8 cellular contexts compared by ENCODE assay signal in the genomic region with DNA sequence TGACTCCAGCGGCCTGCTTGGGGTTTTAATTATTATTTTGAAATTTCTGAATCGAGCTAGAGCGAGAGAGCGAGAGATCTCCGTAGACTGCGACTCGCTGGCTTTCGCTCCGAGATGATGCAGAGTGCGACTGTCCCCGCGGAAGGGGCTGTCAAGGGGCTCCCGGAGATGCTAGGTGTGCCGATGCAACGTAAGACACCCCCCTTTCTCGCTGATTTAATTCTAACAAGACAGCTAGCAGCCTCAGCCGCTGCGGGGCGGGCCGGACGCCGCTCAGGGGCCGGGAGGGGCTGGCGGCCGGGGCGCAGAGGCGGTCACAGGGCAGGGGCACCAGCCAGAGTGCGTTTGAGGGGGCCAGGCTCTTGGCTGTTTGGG. TPM values are rescaled to one million over a fixed set of nuclear protein-coding genes. Genes with fewer than 3 reads are reported as not detected.
DNase-seq lines count a peak whose midpoint lies in the region; ATAC-seq and TF ChIP-seq lines count a peak whose summit lies in the region.

No MANE protein-coding gene starts in this region.

- no peak for DNase-seq in CD8-positive, alpha-beta memory T cell
- DNase-seq in MCF 10A (ENCODE audit: unreplicated experiment), result no peak
- DNase-seq in natural killer cell treated with Interleukin-12 subunit alpha and Interleukin-12 subunit beta and Interleukin-15 and Interleukin-18, amount 100 ng/mL, for 72 hours (ENCODE audit: low spot score), result no peak
- no peak for DNase-seq in H4 (ENCODE audit: low spot score)
- no peak for DNase-seq in NCI-H2029 (lab: John Stamatoyannopoulos, UW)
- no peak for DNase-seq in dermis blood vessel endothelial cell

- H3K27ac Mint-ChIP-seq in CD8-positive, alpha-beta memory T cell, result no peak overlapping the region
- no peak overlapping the region for H3K27ac Mint-ChIP-seq in MCF 10A (ENCODE audit: low read depth, unreplicated experiment)
- H3K27ac Mint-ChIP-seq in natural killer cell treated with Interleukin-12 subunit alpha and Interleukin-12 subunit beta and Interleukin-15 and Interleukin-18, amount 100 ng/mL, for 72 hours, result no peak overlapping the region

- under 1% methylated on average over 28 of the region's 28 CpGs for WGBS in HUES64

- POLR2A ChIA-PET in CD8-positive, alpha-beta memory T cell (lab: Charles Lee), result no interaction called here
- POLR2A ChIA-PET in MCF 10A (lab: Yijun Ruan, JAX), result no interaction called here

- peak in 1 of 2 donors; percentile 5 for ATAC-seq in natural killer cell treated with Interleukin-12 subunit alpha and Interleukin-12 subunit beta and Interleukin-15 and Interleukin-18, amount 100 ng/mL, for 72 hours
- ATAC-seq in GM18868 (IDR thresholded peaks at IDR 0.05; ENCODE audit: unreplicated experiment), result no peak

- peaks cover 63 to 81% of the 10 kb centered on the region in 2 donors for H3K27me3 Mint-ChIP-seq in CD8-positive, alpha-beta memory T cell
- peaks cover 77% of the 10 kb centered on the region for H3K27me3 Mint-ChIP-seq in MCF 10A (ENCODE audit: insufficient read depth, unreplicated experiment)
- peaks cover 33 to 38% of the 10 kb centered on the region in 2 donors for H3K27me3 Mint-ChIP-seq in natural killer cell treated with Interleukin-12 subunit alpha and Interleukin-12 subunit beta and Interleukin-15 and Interleukin-18, amount 100 ng/mL, for 72 hours

- H3K4me3 Mint-ChIP-seq in CD8-positive, alpha-beta memory T cell, result peak overlapping the region; percentile 75 to 88 (median 79)
- peak overlapping the region; percentile 73 for H3K4me3 Mint-ChIP-seq in MCF 10A (ENCODE audit: unreplicated experiment)
- H3K4me3 Mint-ChIP-seq in natural killer cell treated with Interleukin-12 subunit alpha and Interleukin-12 subunit beta and Interleukin-15 and Interleukin-18, amount 100 ng/mL, for 72 hours, result peak overlapping the region; percentile 52

- no TSS peak for BruUV-seq in MCF 10A (replicated peaks; lab: Mats Ljungman, UMichigan)

- intact Hi-C loops in MCF 10A (cut with micrococcal nuclease), result no loop called here

- H3K9ac ChIP-seq in HUES64 (ENCODE audit: low read depth, low read length), result peak overlapping the region; percentile 51

- no peaks in the 10 kb centered on the region for H3K9me3 Mint-ChIP-seq in CD8-positive, alpha-beta memory T cell
- no peaks in the 10 kb centered on the region for H3K9me3 Mint-ChIP-seq in MCF 10A (ENCODE audit: unreplicated experiment)
- no peaks in the 10 kb centered on the region for H3K9me3 Mint-ChIP-seq in natural killer cell treated with Interleukin-12 subunit alpha and Interleukin-12 subunit beta and Interleukin-15 and Interleukin-18, amount 100 ng/mL, for 72 hours

- no peaks in the 10 kb centered on the region for H3K36me3 Mint-ChIP-seq in CD8-positive, alpha-beta memory T cell
- H3K36me3 Mint-ChIP-seq in MCF 10A (ENCODE audit: insufficient read depth, unreplicated experiment), result no peaks in the 10 kb centered on the region
- H3K36me3 Mint-ChIP-seq in natural killer cell treated with Interleukin-12 subunit alpha and Interleukin-12 subunit beta and Interleukin-15 and Interleukin-18, amount 100 ng/mL, for 72 hours, result no peaks in the 10 kb centered on the region

- H3K9me3 ChIP-seq in CD8-positive, alpha-beta memory T cell (ENCODE audit: low read length), result no peaks in the 10 kb centered on the region
- H3K9me3 ChIP-seq in HUES64 (ENCODE audit: insufficient read depth, low read depth, low read length), result no peaks in the 10 kb centered on the region

- H3K27ac ChIP-seq in CD8-positive, alpha-beta memory T cell (ENCODE audit: low read depth, low read length), result no peak overlapping the region
- H3K27ac ChIP-seq in HUES64 (ENCODE audit: low read depth, low read length), result peak overlapping the region; percentile 67; the same call in 1 of the 2 replicates

- H3K36me3 ChIP-seq in CD8-positive, alpha-beta memory T cell (ENCODE audit: insufficient read depth, low read length), result no peaks in the 10 kb centered on the region
- no peaks in the 10 kb centered on the region for H3K36me3 ChIP-seq in HUES64 (ENCODE audit: insufficient read depth, low read length)

- TF ChIP-seq CTCF in MCF 10A (IDR thresholded peaks at IDR 0.05; ENCODE audit: unreplicated experiment), result no peak

- peaks cover 23 to 56% (median 30%) of the 10 kb centered on the region in 3 donors for H3K4me1 Mint-ChIP-seq in CD8-positive, alpha-beta memory T cell
- H3K4me1 Mint-ChIP-seq in MCF 10A (ENCODE audit: insufficient read depth, unreplicated experiment), result no peaks in the 10 kb centered on the region
- peaks cover 0 to 9% of the 10 kb centered on the region in 2 donors for H3K4me1 Mint-ChIP-seq in natural killer cell treated with Interleukin-12 subunit alpha and Interleukin-12 subunit beta and Interleukin-15 and Interleukin-18, amount 100 ng/mL, for 72 hours (ENCODE audit: low read depth in 2 of 2)

- peaks cover 57% of the 10 kb centered on the region for H3K27me3 ChIP-seq in CD8-positive, alpha-beta memory T cell (ENCODE audit: insufficient read depth, low read length, poor library complexity, severe bottlenecking)
- peaks cover 94% of the 10 kb centered on the region for H3K27me3 ChIP-seq in HUES64 (ENCODE audit: insufficient read depth, low read length)

- peak overlapping the region; percentile 62 for H3K4me3 ChIP-seq in CD8-positive, alpha-beta memory T cell (ENCODE audit: low read length)
- peak overlapping the region; percentile 64 for H3K4me3 ChIP-seq in HUES64 (ENCODE audit: low read length)

- H3K4me1 ChIP-seq in CD8-positive, alpha-beta memory T cell (ENCODE audit: insufficient read depth, low read length), result peaks cover 24% of the 10 kb centered on the region
- H3K4me1 ChIP-seq in HUES64 (ENCODE audit: insufficient read depth, low read length), result peaks cover 11% of the 10 kb centered on the region

- CTCF ChIA-PET in CD8-positive, alpha-beta memory T cell (lab: Charles Lee), result interaction anchor here (1.2 kb wide), 1 partner anchor 26 kb away, joined by 3 read pairs; no protein-coding TSS in a partner anchor
- CTCF ChIA-PET in MCF 10A (lab: Yijun Ruan, JAX), result interaction anchor here (0.6 to 1.3 kb wide), 4 partner anchors 14 to 443 kb away, joined by 3 to 5 read pairs (median 4); no protein-coding TSS in a partner anchor

RNA-seq across cellular contexts. Expression of a gene that starts 0.3 kb away (rescaled TPM):
- total RNA-seq in CD8-positive, alpha-beta memory T cell, result not detected
- polyA plus RNA-seq in CD8-positive, alpha-beta memory T cell, result 0.08 TPM
- 0.90 TPM for polyA plus RNA-seq in HUES64 (2013, experiment 1 of 2)
- 1.1 TPM for polyA plus RNA-seq in HUES64 (2013, experiment 2 of 2)
- total RNA-seq in MCF 10A (2022), result 0.07 TPM in 1 of 2 replicates, not detected in the other
- not detected for total RNA-seq in natural killer cell treated with Interleukin-12 subunit alpha and Interleukin-12 subunit beta and Interleukin-15 and Interleukin-18, amount 100 ng/mL, for 72 hours
- 0.15 TPM in 1 of 2 replicates, not detected in the other for total RNA-seq in H4 (2014; rRNA removed; shearing (Covaris generic))
- not detected in 2 replicates for total RNA-seq in dermis blood vessel endothelial cell
